ENCODE assay signal across 9 cellular contexts in the genomic region with DNA sequence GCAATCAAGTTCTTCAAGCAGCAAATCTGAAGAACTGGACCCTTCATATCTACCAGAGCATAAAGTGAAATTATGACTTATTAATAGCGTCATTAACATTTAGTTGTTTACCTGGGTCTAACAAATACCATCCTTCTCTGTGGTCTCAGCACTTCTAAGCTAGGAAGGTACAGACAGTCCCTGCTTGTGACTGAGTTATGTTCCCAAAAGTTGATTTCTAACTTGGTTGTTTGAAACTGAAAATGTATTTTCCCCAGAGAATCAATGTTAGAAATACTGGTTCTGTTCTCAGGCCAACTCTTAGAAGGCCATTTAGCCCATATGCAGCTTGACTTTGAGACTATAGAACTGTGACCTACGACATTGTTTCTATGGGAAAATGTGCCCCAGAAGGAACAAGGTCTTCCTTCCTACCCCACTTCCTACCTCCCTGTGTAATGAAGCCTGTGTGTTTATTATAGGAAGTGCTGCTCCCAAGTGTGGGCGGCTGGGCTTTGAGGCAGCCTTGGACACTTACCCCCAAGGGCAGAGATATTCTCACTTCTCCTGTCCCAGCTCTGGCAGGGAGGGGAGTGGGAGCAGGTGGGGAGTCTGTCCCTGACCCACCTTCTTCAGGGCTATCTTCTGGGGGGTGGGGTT. TPM values are rescaled to one million over a fixed set of nuclear protein-coding genes. Genes with fewer than 3 reads are reported as not detected.
DNase-seq lines count a peak whose midpoint lies in the region; ATAC-seq, FAIRE-seq and TF ChIP-seq lines count a peak whose summit lies in the region.
"Had no signal": no experiment of that assay in that cellular context is flagged by ENCODE, and none has a peak within 500 bp of the region (broad histone marks: within the 10 kb centered on the region; RNA-seq: fewer than 3 reads in every experiment).

No MANE protein-coding gene starts in this region.

- H3K9me3 ChIP-seq in CD4-positive, CD25-positive, alpha-beta regulatory T cell (ENCODE audit: control insufficient read depth in 2 of 2, low read length in 2 of 2), result no peaks in the 10 kb centered on the region
- H3K9me3 ChIP-seq in astrocyte (ENCODE audit: insufficient read depth, low read depth, low read length), result no peaks in the 10 kb centered on the region
- no peaks in the 10 kb centered on the region for H3K9me3 ChIP-seq in WERI-Rb-1 (ENCODE audit: severe bottlenecking)

- H3K4me1 Mint-ChIP-seq in CD4-positive, CD25-positive, alpha-beta regulatory T cell, result peaks cover 22 to 37% (median 29%) of the 10 kb centered on the region in 4 donors
- H3K4me1 Mint-ChIP-seq in astrocyte (ENCODE audit: low read depth, unreplicated experiment), result peaks cover 20% of the 10 kb centered on the region

- no peak for ATAC-seq in CD4-positive, CD25-positive, alpha-beta regulatory T cell (ENCODE audit: low read depth in 2 of 2)
- peak; percentile 26 for ATAC-seq in GM19328 (IDR thresholded peaks at IDR 0.05; ENCODE audit: unreplicated experiment)
- peak; percentile 32 for ATAC-seq in HG03064 (IDR thresholded peaks at IDR 0.05; ENCODE audit: low read depth, unreplicated experiment)

- peaks cover 17% of the 10 kb centered on the region for H3K4me1 ChIP-seq in CD4-positive, CD25-positive, alpha-beta regulatory T cell (ENCODE audit: control insufficient read depth, insufficient read depth, low read length, poor library complexity, severe bottlenecking)
- H3K4me1 ChIP-seq in astrocyte (ENCODE audit: insufficient read depth, low read length), result peaks cover 18% of the 10 kb centered on the region

- no peak for DNase-seq in CD4-positive, CD25-positive, alpha-beta regulatory T cell
- no peak for DNase-seq in astrocyte (ENCODE audit: low read depth)
- DNase-seq in HUDEP-2 (lab: John Stamatoyannopoulos, UW; ENCODE audit: unreplicated experiment in 76 of 76), result no peak
- no peak for DNase-seq in WERI-Rb-1
- no peak for DNase-seq in COLO829 (ENCODE audit: low spot score)
- DNase-seq in cortex of kidney (lab: John Stamatoyannopoulos, UW), result no peak
- DNase-seq: activated naive CD8-positive, alpha-beta T cell treated with anti-CD3 and anti-CD28 coated beads, Interleukin-2, amount 10 ng/mL, durations not matched to agents 7 days and 5 days had no signal

- H3K4me3 Mint-ChIP-seq in CD4-positive, CD25-positive, alpha-beta regulatory T cell, result peak overlapping the region in 1 of 4 donors; percentile 7
- no peak overlapping the region for H3K4me3 Mint-ChIP-seq in astrocyte (ENCODE audit: unreplicated experiment)

- FAIRE-seq in astrocyte (lab: Jason Lieb, UNC), result no peak

- no peaks in the 10 kb centered on the region for H3K27me3 Mint-ChIP-seq in CD4-positive, CD25-positive, alpha-beta regulatory T cell
- H3K27me3 Mint-ChIP-seq in astrocyte (ENCODE audit: low read depth, unreplicated experiment), result no peaks in the 10 kb centered on the region
- H3K27me3 Mint-ChIP-seq: activated naive CD8-positive, alpha-beta T cell treated with anti-CD3 and anti-CD28 coated beads, Interleukin-2, amount 10 ng/mL, durations not matched to agents 7 days and 5 days had no signal

- H3K27me3 ChIP-seq in CD4-positive, CD25-positive, alpha-beta regulatory T cell (ENCODE audit: control insufficient read depth, insufficient read depth, low read length), result no peaks in the 10 kb centered on the region
- H3K27me3 ChIP-seq in astrocyte (ENCODE audit: insufficient read depth, low read length) (no peaks in the 10 kb centered on the region), WERI-Rb-1 (ENCODE audit: insufficient read depth, low read depth, severe bottlenecking) (no peaks in the 10 kb centered on the region)

- no peaks in the 10 kb centered on the region for H3K36me3 ChIP-seq in CD4-positive, CD25-positive, alpha-beta regulatory T cell (ENCODE audit: control insufficient read depth, insufficient read depth, low read length)
- H3K36me3 ChIP-seq in astrocyte (ENCODE audit: insufficient read depth, low read length) (no peaks in the 10 kb centered on the region), WERI-Rb-1 (no peaks in the 10 kb centered on the region)

- H2AFZ ChIP-seq in astrocyte (ENCODE audit: low read depth, low read length), result no peak overlapping the region

- H3K36me3 Mint-ChIP-seq in CD4-positive, CD25-positive, alpha-beta regulatory T cell, result no peaks in the 10 kb centered on the region
- H3K36me3 Mint-ChIP-seq in astrocyte (ENCODE audit: low read depth, unreplicated experiment), result no peaks in the 10 kb centered on the region

- H3K4me2 ChIP-seq in astrocyte (ENCODE audit: low read length), result peak overlapping the region; percentile 16

- no peaks in the 10 kb centered on the region for H4K20me1 ChIP-seq in astrocyte (ENCODE audit: insufficient read depth, low read length)

- H3K9me3 Mint-ChIP-seq in CD4-positive, CD25-positive, alpha-beta regulatory T cell, result no peaks in the 10 kb centered on the region
- H3K9me3 Mint-ChIP-seq in astrocyte (ENCODE audit: unreplicated experiment), result no peaks in the 10 kb centered on the region
- H3K9me3 Mint-ChIP-seq: activated naive CD8-positive, alpha-beta T cell treated with anti-CD3 and anti-CD28 coated beads, Interleukin-2, amount 10 ng/mL, durations not matched to agents 7 days and 5 days had no signal

- no peak overlapping the region for H3K9ac ChIP-seq in astrocyte (ENCODE audit: low read length)

- TF ChIP-seq CTCF in astrocyte (IDR thresholded peaks at IDR 0.05; ENCODE audit: insufficient read depth, low read depth, low read length) (no peak), WERI-Rb-1 (IDR thresholded peaks at IDR 0.05; ENCODE audit: low read depth, low read length) (no peak)

- peak overlapping the region in 2 of 3 donors; percentile 7 to 9 for H3K27ac Mint-ChIP-seq in CD4-positive, CD25-positive, alpha-beta regulatory T cell
- H3K27ac Mint-ChIP-seq in astrocyte (ENCODE audit: unreplicated experiment), result peak overlapping the region; percentile 83
- H3K27ac Mint-ChIP-seq: activated naive CD8-positive, alpha-beta T cell treated with anti-CD3 and anti-CD28 coated beads, Interleukin-2, amount 10 ng/mL, durations not matched to agents 7 days and 5 days had no signal

- no peaks in the 10 kb centered on the region for H3K79me2 ChIP-seq in astrocyte (ENCODE audit: insufficient read depth, low read length)

- H3K27ac ChIP-seq in CD4-positive, CD25-positive, alpha-beta regulatory T cell (ENCODE audit: insufficient read depth, low read length, poor library complexity, severe bottlenecking), result no peak overlapping the region
- H3K27ac ChIP-seq in astrocyte (ENCODE audit: low read depth, low read length) (no peak overlapping the region), WERI-Rb-1 (no peak overlapping the region)

- H3K4me3 ChIP-seq in CD4-positive, CD25-positive, alpha-beta regulatory T cell (ENCODE audit: low read depth, low read length), result peak overlapping the region; percentile 43
- no peak overlapping the region for H3K4me3 ChIP-seq in astrocyte (ENCODE audit: insufficient read depth, low read depth, low read length)
- H3K4me3 ChIP-seq in WERI-Rb-1 (ENCODE audit: low read depth, low read length), result no peak overlapping the region

RNA-seq across cellular contexts. Expression of a gene that starts 12.2 kb away (rescaled TPM):
- 49.4 TPM for total RNA-seq in CD4-positive, CD25-positive, alpha-beta regulatory T cell
- 10 to 100 TPM in 2 of 4 donors, 1 to 10 TPM in 2; 8.2 to 15.9 (median 10.4) TPM for polyA plus RNA-seq in CD4-positive, CD25-positive, alpha-beta regulatory T cell
- 96.6 and 98.2 TPM in 2 replicates for total RNA-seq in astrocyte

RNA-seq across cellular contexts. Expression of a gene that starts 35.2 kb away (rescaled TPM):
- total RNA-seq in CD4-positive, CD25-positive, alpha-beta regulatory T cell, result 12.5 TPM
- polyA plus RNA-seq in CD4-positive, CD25-positive, alpha-beta regulatory T cell, result 10 to 100 TPM; 16.5 to 23.9 (median 21.3) TPM
- total RNA-seq in astrocyte, result 24.1 and 25.5 TPM in 2 replicates

Comparison
In these comparisons a context has a peak if more than half of its experiments do, and no peak if none do; other contexts are left out.
1. ATAC-seq: peak in GM19328 (single experiment) and HG03064 (single experiment); none in CD4-positive, CD25-positive, alpha-beta regulatory T cell (0 of 2).